23 cellular contexts compared by ENCODE assay signal in the genomic region with DNA sequence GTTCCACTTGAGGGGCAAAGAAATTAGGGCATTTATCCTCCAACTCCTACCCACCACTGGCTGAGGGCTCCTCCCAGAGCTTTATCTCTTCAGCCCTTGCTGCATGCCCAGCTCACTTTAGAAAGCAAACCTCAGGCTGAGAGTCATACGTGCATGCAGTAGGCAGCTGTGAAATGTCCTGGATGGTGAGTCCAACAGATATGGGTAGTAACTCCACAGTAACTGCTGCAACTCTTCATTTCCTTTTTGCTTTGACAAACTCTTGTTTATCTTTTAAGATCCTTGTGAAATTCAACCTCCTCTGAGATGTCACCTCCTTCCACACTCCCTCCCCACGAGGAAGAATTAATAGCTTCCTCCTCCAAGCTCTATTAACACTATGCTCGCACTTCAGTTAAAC. TPM values are rescaled to one million over a fixed set of nuclear protein-coding genes. Genes with fewer than 3 reads are reported as not detected.
DNase-seq lines count a peak whose midpoint lies in the region; ATAC-seq and TF ChIP-seq lines count a peak whose summit lies in the region.
"Had no signal": no experiment of that assay in that cellular context is flagged by ENCODE, and none has a peak within 500 bp of the region (broad histone marks: within the 10 kb centered on the region; RNA-seq: fewer than 3 reads in every experiment).

No MANE protein-coding gene starts in this region.

- no peak overlapping the region for H2AFZ ChIP-seq in osteoblast (ENCODE audit: low read length)

- no peak overlapping the region for H3K4me2 ChIP-seq in osteoblast (ENCODE audit: insufficient read depth, low read length)
- H3K4me2 ChIP-seq: BLaER1 had no signal

- H3K27ac Mint-ChIP-seq in nephron progenitor cell: peak overlapping the region; percentile 91
- H3K27ac Mint-ChIP-seq: CD8-positive, alpha-beta T cell had no signal

- H3K9me3 Mint-ChIP-seq in nephron progenitor cell: peaks cover 5% of the 10 kb centered on the region
- H3K9me3 Mint-ChIP-seq: CD8-positive, alpha-beta T cell had no signal

- H3K4me1 Mint-ChIP-seq in nephron progenitor cell: peaks cover 61% of the 10 kb centered on the region

- no peaks in the 10 kb centered on the region for H3K79me2 ChIP-seq in osteoblast (ENCODE audit: insufficient read depth, low read length)

- H3K4me3 ChIP-seq in fibroblast of villous mesenchyme (ENCODE audit: low read depth, low read length) (no peak overlapping the region), osteoblast (ENCODE audit: insufficient read depth, low read length) (no peak overlapping the region)
- H3K4me3 ChIP-seq: BLaER1, SK-N-MC had no signal

- peak; percentile 16 for DNase-seq in MV-4-11 (lab: John Stamatoyannopoulos, UW)
- peak; percentile 71 for DNase-seq in fibroblast of villous mesenchyme (ENCODE audit: low read depth)
- DNase-seq in nephron progenitor cell: no peak
- DNase-seq in osteoblast (ENCODE audit: insufficient read length, low spot score, missing footprints): no peak
- DNase-seq in SHP77 (lab: John Stamatoyannopoulos, UW): no peak
- no peak for DNase-seq in activated gamma-delta T cell treated with Interleukin-2 at 50 U/mL for 16 hours
- DNase-seq: CD8-positive, alpha-beta T cell; DND-41; GOT3; HCEC 1CT; KG1; NCI-H1105; NCI-H146; NCI-H2029; NCI-H2227 treated with DMSO at 0.1 percent for 48 hours; NCI-H524 treated with DMSO at 0.1 percent for 48 hours; NCI-H82; PC-3; Right ventricle myocardium superior had no signal

- H3K36me3 ChIP-seq in osteoblast (ENCODE audit: insufficient read depth, low read length): no peaks in the 10 kb centered on the region
- H3K36me3 ChIP-seq: BLaER1 had no signal

- peak overlapping the region; percentile 8 for H3K4me3 Mint-ChIP-seq in nephron progenitor cell
- H3K4me3 Mint-ChIP-seq: CD8-positive, alpha-beta T cell had no signal

- no peak for ATAC-seq in HG02884 (IDR thresholded peaks at IDR 0.05; ENCODE audit: unreplicated experiment)
- ATAC-seq: CD8-positive, alpha-beta T cell; PC-3 had no signal

- H3K27me3 ChIP-seq in osteoblast (ENCODE audit: insufficient read depth, low read length): no peaks in the 10 kb centered on the region
- H3K27me3 ChIP-seq: BLaER1 had no signal

- no peaks in the 10 kb centered on the region for H3K9me3 ChIP-seq in osteoblast (ENCODE audit: low read depth, low read length)
- H3K9me3 ChIP-seq: BLaER1 had no signal

- no peaks in the 10 kb centered on the region for H3K4me1 ChIP-seq in osteoblast (ENCODE audit: insufficient read depth, low read length)

- H3K27ac ChIP-seq in VCaP (peak overlapping the region; percentile 6), osteoblast (ENCODE audit: low read depth, low read length) (no peak overlapping the region)
- H3K27ac ChIP-seq: BLaER1, SK-N-MC had no signal

- no peaks in the 10 kb centered on the region for H3K27me3 Mint-ChIP-seq in nephron progenitor cell (ENCODE audit: low read depth, poor library complexity)

- no peak for TF ChIP-seq CTCF in VCaP (conservative IDR thresholded peaks at IDR 0.05)
- TF ChIP-seq CTCF in fibroblast of villous mesenchyme (IDR thresholded peaks at IDR 0.05; ENCODE audit: insufficient read depth, low read depth, low read length): no peak
- no peak for TF ChIP-seq CTCF in nephron progenitor cell (IDR thresholded peaks at IDR 0.05)
- no peak for TF ChIP-seq CTCF in osteoblast (IDR thresholded peaks at IDR 0.05; ENCODE audit: extremely low read depth, low read depth, low read length)

- H3K36me3 Mint-ChIP-seq in nephron progenitor cell (ENCODE audit: low read depth): no peaks in the 10 kb centered on the region
- H3K36me3 Mint-ChIP-seq: CD8-positive, alpha-beta T cell had no signal

- no peaks in the 10 kb centered on the region for H4K20me1 ChIP-seq in osteoblast (ENCODE audit: insufficient read depth, low read length)
- H4K20me1 ChIP-seq: BLaER1 had no signal

RNA-seq across cellular contexts. Expression of a gene that starts 35.9 kb away (rescaled TPM):
- total RNA-seq in fibroblast of villous mesenchyme: 759 and 921 TPM in 2 replicates
- total RNA-seq in osteoblast: 1,105 and 1,165 TPM in 2 replicates

Comparison
In these comparisons a context has a peak if more than half of its experiments do, and no peak if none do; other contexts are left out.
1. DNase-seq: peak in MV-4-11 (single experiment) and fibroblast of villous mesenchyme (single experiment); none in nephron progenitor cell (single experiment), osteoblast (single experiment), SHP77 (0 of 2) and activated gamma-delta T cell treated with Interleukin-2 at 50 U/mL for 16 hours (single experiment).